1 cellular context compared by ENCODE assay signal in genomic region chr9:15501803-15502202, GRCh38.
TF ChIP-seq lines count a peak whose summit lies in the region.

No MANE protein-coding gene starts in this region.

TF ChIP-seq in IMR-90, 13 proteins besides CTCF, POLR2A, EP300 and RAD21 (continued from another document):
- no peak for TF ChIP-seq RFX5 (IDR thresholded peaks at IDR 0.05; ENCODE audit: low read depth, low read length)
- no peak for TF ChIP-seq CEBPB (IDR thresholded peaks at IDR 0.05; ENCODE audit: low read depth, low read length)
- no peak for TF ChIP-seq CHD1 (IDR thresholded peaks at IDR 0.05; ENCODE audit: low read depth, low read length)
- no peak for TF ChIP-seq MXI1 (IDR thresholded peaks at IDR 0.05; ENCODE audit: borderline replicate concordance, low read depth, low read length)
- no peak for TF ChIP-seq NFE2L2 (IDR thresholded peaks at IDR 0.05; ENCODE audit: low read depth, low read length)
- no peak for TF ChIP-seq SMC3 (IDR thresholded peaks at IDR 0.05; ENCODE audit: low read depth, low read length)
- no peak for TF ChIP-seq BHLHE40 (IDR thresholded peaks at IDR 0.05; ENCODE audit: low read depth, low read length)
